In the genomic region with DNA sequence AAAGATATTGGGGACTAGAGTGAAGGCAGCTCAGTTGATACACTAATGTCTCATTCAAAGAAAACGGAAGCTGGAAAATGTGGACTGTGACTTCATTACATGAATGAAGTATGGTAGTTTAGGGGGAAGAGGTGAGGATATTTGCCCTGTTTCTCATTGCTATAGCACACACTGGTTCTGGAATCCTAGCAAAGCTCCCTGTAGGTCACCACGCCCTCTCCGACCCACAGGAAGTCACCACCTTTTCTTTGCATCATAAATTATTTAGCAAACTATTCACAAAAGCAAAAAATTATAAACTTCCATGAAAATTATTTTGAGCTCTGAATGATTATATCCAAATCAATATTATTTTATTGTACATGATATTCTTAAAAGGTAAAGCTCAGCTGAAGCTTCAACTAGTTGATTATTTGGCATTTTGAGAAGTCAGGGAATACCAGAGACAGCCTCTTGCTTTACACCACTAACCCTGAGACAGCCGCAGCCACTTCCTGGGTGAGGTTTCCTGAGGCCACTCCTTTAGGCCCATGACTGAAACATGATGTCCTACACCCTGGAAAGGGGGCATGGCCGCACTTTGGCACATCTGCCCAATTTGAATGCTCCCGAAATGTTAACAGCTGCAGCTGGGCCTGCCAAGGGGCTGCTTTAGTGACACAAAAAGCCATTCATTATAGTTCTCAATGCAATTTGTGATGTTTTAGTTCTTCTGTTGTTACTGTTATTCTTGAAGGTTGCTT, we compare ENCODE assay signal across 10 cellular contexts. TPM values are rescaled to one million over a fixed set of nuclear protein-coding genes. Genes with fewer than 3 reads are reported as not detected.
DNase-seq lines count a peak whose midpoint lies in the region; ATAC-seq and TF ChIP-seq lines count a peak whose summit lies in the region.
"Had no signal": no experiment of that assay in that cellular context is flagged by ENCODE, and none has a peak within 500 bp of the region (broad histone marks: within the 10 kb centered on the region; RNA-seq: fewer than 3 reads in every experiment).

No MANE protein-coding gene starts in this region.

- H3K4me1 ChIP-seq in psoas muscle, result no peaks in the 10 kb centered on the region
- H3K4me1 ChIP-seq: ascending aorta had no signal

- H3K4me3 ChIP-seq in SK-N-MC (no peak overlapping the region), psoas muscle (no peak overlapping the region)
- H3K4me3 ChIP-seq: ascending aorta had no signal

- CTCF ChIA-PET in GM10248 (lab: Yijun Ruan, JAX), result interaction anchor here (1.2 to 1.5 kb wide), 3 partner anchors 14 to 259 kb away, joined by 3 to 5 read pairs (median 3); no protein-coding TSS in a partner anchor

- DNase-seq in SK-N-MC (ENCODE audit: low read depth, low spot score) (no peak), psoas muscle (peak; percentile 28 to 57), GM10248 (ENCODE audit: extremely low spot score) (no peak), NCI-H2029 (lab: John Stamatoyannopoulos, UW) (no peak), ureter (ENCODE audit: low spot score) (no peak)
- DNase-seq: NCI-H2081 had no signal

- peak; percentile 60 for ATAC-seq in GM18907 (IDR thresholded peaks at IDR 0.05; ENCODE audit: unreplicated experiment)
- ATAC-seq in psoas muscle, result peak in 2 of 4 donors; percentile 56 to 71
- ATAC-seq in GM18870 (IDR thresholded peaks at IDR 0.05; ENCODE audit: unreplicated experiment), result no peak

- WGBS in psoas muscle, 3 donors, result 31 to 49% (median 31%) methylated on average over 6 of the region's 6 CpGs

- TF ChIP-seq CTCF in psoas muscle (IDR thresholded peaks at IDR 0.05) (no peak), GM10248 (IDR thresholded peaks at IDR 0.05; ENCODE audit: control extremely low read depth, extremely low read depth, low read depth, missing control alignments) (no peak)

- intact Hi-C loops in psoas muscle (cut with DNase I), result no loop called here

- H3K36me3 ChIP-seq in SK-N-MC (ENCODE audit: insufficient read depth, low read length) (no peaks in the 10 kb centered on the region), psoas muscle (ENCODE audit: insufficient read depth in 1 of 2, low read depth in 1 of 2) (no peaks in the 10 kb centered on the region)
- H3K36me3 ChIP-seq: ascending aorta had no signal

- H3K27ac ChIP-seq in SK-N-MC (peak overlapping the region; percentile 45), cingulate gyrus (ENCODE audit: low read depth, low read length) (peak overlapping the region; percentile 20), psoas muscle (no peak overlapping the region)
- H3K27ac ChIP-seq: ascending aorta had no signal

- H3K9ac ChIP-seq in SK-N-MC (ENCODE audit: insufficient read length), result no peak overlapping the region

- POLR2A ChIA-PET in GM10248 (lab: Yijun Ruan, JAX), result no interaction called here

- H3K9me3 ChIP-seq in SK-N-MC (ENCODE audit: low read depth, low read length) (no peaks in the 10 kb centered on the region), psoas muscle (no peaks in the 10 kb centered on the region)

- H3K27me3 ChIP-seq in psoas muscle (ENCODE audit: insufficient read depth in 3 of 3, low read length in 2 of 3), result no peaks in the 10 kb centered on the region
- H3K27me3 ChIP-seq: ascending aorta had no signal

RNA-seq across cellular contexts. Expression of a gene that starts 50.0 kb away (rescaled TPM):
- 1 to 10 TPM; 1.4 to 2.3 (median 1.9) TPM for total RNA-seq in psoas muscle
- 1 to 10 TPM in 2 of 3 donors, under 1 TPM in 1; 0.66 to 5.3 (median 1.5) TPM for polyA plus RNA-seq in psoas muscle
- 17.2 TPM for total RNA-seq in ureter

Comparison
In these comparisons a context has a peak if more than half of its experiments do, and no peak if none do; other contexts are left out.
1. DNase-seq: peak in psoas muscle (2 of 2); none in SK-N-MC (single experiment), GM10248 (single experiment), NCI-H2029 (single experiment) and ureter (single experiment).